In genomic region chr14:55556929-55557623, GRCh38 we compare ENCODE assay signal across 8 cellular contexts. TPM values are rescaled to one million over a fixed set of nuclear protein-coding genes. Genes with fewer than 3 reads are reported as not detected.
DNase-seq lines count a peak whose midpoint lies in the region; ATAC-seq and TF ChIP-seq lines count a peak whose summit lies in the region.

No MANE protein-coding gene starts in this region.

- H3K4me3 ChIP-seq in colonic mucosa = no peak overlapping the region

- H3K27ac ChIP-seq in colonic mucosa = no peak overlapping the region

- intact Hi-C loops in colonic mucosa (cut with DNase I) = no loop called here

- H3K27me3 ChIP-seq in colonic mucosa = no peaks in the 10 kb centered on the region

- no peaks in the 10 kb centered on the region for H3K4me1 ChIP-seq in colonic mucosa

- peaks cover 15% of the 10 kb centered on the region for H3K4me1 Mint-ChIP-seq in mesothelial cell of epicardium
- peaks cover 12% of the 10 kb centered on the region for H3K4me1 Mint-ChIP-seq in type B pancreatic cell (ENCODE audit: unreplicated experiment)

- ATAC-seq in GM18498 (IDR thresholded peaks at IDR 0.05; ENCODE audit: unreplicated experiment) = no peak

- H3K36me3 Mint-ChIP-seq in mesothelial cell of epicardium = peaks cover 17% of the 10 kb centered on the region
- peaks cover 3% of the 10 kb centered on the region for H3K36me3 Mint-ChIP-seq in type B pancreatic cell

- TF ChIP-seq CTCF in colonic mucosa (IDR thresholded peaks at IDR 0.05) (no peak), mesothelial cell of epicardium (IDR thresholded peaks at IDR 0.05; ENCODE audit: unreplicated experiment) (no peak), type B pancreatic cell (conservative IDR thresholded peaks at IDR 0.05) (no peak)

- H3K4me3 Mint-ChIP-seq in mesothelial cell of epicardium (no peak overlapping the region), type B pancreatic cell (no peak overlapping the region)

- H3K27ac Mint-ChIP-seq in mesothelial cell of epicardium (peak overlapping the region; percentile 75), type B pancreatic cell (no peak overlapping the region)

- no peaks in the 10 kb centered on the region for H3K36me3 ChIP-seq in colonic mucosa

- H3K27me3 Mint-ChIP-seq in mesothelial cell of epicardium (ENCODE audit: low read depth) (no peaks in the 10 kb centered on the region), type B pancreatic cell (no peaks in the 10 kb centered on the region)

- in situ Hi-C loops in Caki2 (cut with HindIII; ENCODE audit: low pct_unique_long_range_greater_than_20kb, low sequenced_read_pairs) = no loop called here

- H3K9ac ChIP-seq in colonic mucosa (ENCODE audit: low read depth in 2 of 2, low read length in 2 of 2) = no peak overlapping the region

- H3K9me3 Mint-ChIP-seq in mesothelial cell of epicardium (peaks cover 13% of the 10 kb centered on the region), type B pancreatic cell (no peaks in the 10 kb centered on the region)

- DNase-seq in Caki2 (ENCODE audit: low read depth) (peak; percentile 98), NCI-H2107 treated with DMSO at 0.1 percent for 48 hours (lab: John Stamatoyannopoulos, UW; ENCODE audit: unreplicated experiment) (peak; percentile 81), colonic mucosa (peak; percentile 26), mesothelial cell of epicardium (ENCODE audit: low spot score in 2 of 2, unreplicated experiment in 2 of 2) (peak; percentile 52 to 78), type B pancreatic cell (ENCODE audit: extremely low spot score, unreplicated experiment) (no peak)
- no peak for DNase-seq in stimulated activated CD4-positive, alpha-beta T cell treated with anti-CD3 and anti-CD28 coated beads, Interleukin-12 subunit alpha, Interleukin-12 subunit beta, amount 100 ng/mL, for 4 hours
- DNase-seq in NK-92 treated with Interleukin-12 subunit alpha and Interleukin-12 subunit beta, amount 100 ng/mL, for 24 hours (lab: John Stamatoyannopoulos, UW) = no peak

- no peaks in the 10 kb centered on the region for H3K9me3 ChIP-seq in colonic mucosa

RNA-seq across cellular contexts. Expression of gene KTN1, which starts 22.9 kb away (rescaled TPM):
- 197 and 217 TPM in 2 replicates for total RNA-seq in Caki2 (2014; rRNA removed; shearing (Covaris generic); ENCODE audit: low replicate concordance)
- 100 to 1,000 TPM; 149 to 264 TPM for total RNA-seq in colonic mucosa
- total RNA-seq in mesothelial cell of epicardium = 148 to 157 TPM (median 153 TPM) in 3 replicates
- 103 and 105 TPM in 2 replicates for total RNA-seq in type B pancreatic cell (ENCODE audit: low replicate concordance)

Comparison
In these comparisons a context has a peak if more than half of its experiments do, and no peak if none do; other contexts are left out.
1. DNase-seq: peak in Caki2 (single experiment), NCI-H2107 treated with DMSO at 0.1 percent for 48 hours (single experiment), colonic mucosa (single experiment) and mesothelial cell of epicardium (2 of 2); none in type B pancreatic cell (single experiment), stimulated activated CD4-positive, alpha-beta T cell treated with anti-CD3 and anti-CD28 coated beads, Interleukin-12 subunit alpha, Interleukin-12 subunit beta, amount 100 ng/mL, for 4 hours (single experiment) and NK-92 treated with Interleukin-12 subunit alpha and Interleukin-12 subunit beta, amount 100 ng/mL, for 24 hours (single experiment).